17 cellular contexts compared by ENCODE assay signal in genomic region chr6:157554747-157555146, GRCh38.
DNase-seq lines count a peak whose midpoint lies in the region; ATAC-seq lines count a peak whose summit lies in the region.
"Had no signal": no experiment of that assay in that cellular context is flagged by ENCODE, and none has a peak within 500 bp of the region (broad histone marks: within the 10 kb centered on the region; RNA-seq: fewer than 3 reads in every experiment).

No MANE protein-coding gene starts in this region.

- no peak for ATAC-seq in stimulated activated memory B cell treated with anti-CD40 and anti-IgM and Interleukin-4, amounts not matched to agents 10 μg/mL and 1 μg/mL and 100 μg/mL, for 72 hours
- ATAC-seq in HG03280 (IDR thresholded peaks at IDR 0.05; ENCODE audit: unreplicated experiment), result no peak
- ATAC-seq: GM12878 had no signal

- peaks cover 77% of the 10 kb centered on the region for H3K4me1 Mint-ChIP-seq in stimulated activated memory B cell treated with anti-CD40 and anti-IgM and Interleukin-4, amounts not matched to agents 10 μg/mL and 1 μg/mL and 100 μg/mL, for 72 hours

- H3K27ac Mint-ChIP-seq in stimulated activated memory B cell treated with anti-CD40 and anti-IgM and Interleukin-4, amounts not matched to agents 10 μg/mL and 1 μg/mL and 100 μg/mL, for 72 hours, result peak overlapping the region; percentile 95
- H3K27ac Mint-ChIP-seq: CD14-positive monocyte; CD4-positive, alpha-beta T cell; CD8-positive, alpha-beta memory T cell; HFFc6 had no signal

- no peaks in the 10 kb centered on the region for H3K9me3 Mint-ChIP-seq in stimulated activated memory B cell treated with anti-CD40 and anti-IgM and Interleukin-4, amounts not matched to agents 10 μg/mL and 1 μg/mL and 100 μg/mL, for 72 hours
- H3K9me3 Mint-ChIP-seq: CD4-positive, alpha-beta T cell; HFFc6 had no signal

- DNase-seq in ecto neural progenitor cell (ENCODE audit: low spot score) (peak; percentile 38), mesenteric fat pad (ENCODE audit: low spot score) (peak; percentile 22), SIG-M5 treated with dmso at 0.1 percent for 504 hours (lab: John Stamatoyannopoulos, UW; ENCODE audit: unreplicated experiment) (no peak), SW 1271 (lab: John Stamatoyannopoulos, UW) (no peak)
- DNase-seq: BE2C; CD4-positive, alpha-beta T cell; CD8-positive, alpha-beta memory T cell; DMS 273 treated with DMSO at 0.1 percent for 48 hours; DMS79; EL; GDM1; GM23248; HFFc6 had no signal

- H3K4me3 Mint-ChIP-seq in stimulated activated memory B cell treated with anti-CD40 and anti-IgM and Interleukin-4, amounts not matched to agents 10 μg/mL and 1 μg/mL and 100 μg/mL, for 72 hours, result no peak overlapping the region
- H3K4me3 Mint-ChIP-seq: CD14-positive monocyte; CD4-positive, alpha-beta T cell; CD8-positive, alpha-beta memory T cell; HFFc6 had no signal

- no peaks in the 10 kb centered on the region for H3K27me3 Mint-ChIP-seq in stimulated activated memory B cell treated with anti-CD40 and anti-IgM and Interleukin-4, amounts not matched to agents 10 μg/mL and 1 μg/mL and 100 μg/mL, for 72 hours

- peaks cover 18% of the 10 kb centered on the region for H3K36me3 Mint-ChIP-seq in stimulated activated memory B cell treated with anti-CD40 and anti-IgM and Interleukin-4, amounts not matched to agents 10 μg/mL and 1 μg/mL and 100 μg/mL, for 72 hours

Comparison
In these comparisons a context has a peak if more than half of its experiments do, and no peak if none do; other contexts are left out.
1. DNase-seq: peak in ecto neural progenitor cell (single experiment) and mesenteric fat pad (single experiment); none in SIG-M5 treated with dmso at 0.1 percent for 504 hours (single experiment) and SW 1271 (0 of 2).